9 cellular contexts compared by ENCODE assay signal in genomic region chr11:94473177-94473799, GRCh38. TPM values are rescaled to one million over a fixed set of nuclear protein-coding genes. Genes with fewer than 3 reads are reported as not detected.
A peak's percentile ranks its signal among the peaks of the same experiment; 100 is the strongest.
DNase-seq lines count a peak whose midpoint lies in the region; ATAC-seq and TF ChIP-seq lines count a peak whose summit lies in the region.
"Had no signal": no experiment of that assay in that cellular context is flagged by ENCODE, and none has a peak within 500 bp of the region (broad histone marks: within the 10 kb centered on the region; RNA-seq: fewer than 3 reads in every experiment).

No MANE protein-coding gene starts in this region.

- H3K4me1 ChIP-seq in heart right ventricle, result peaks cover 0 to 15% (median 0%) of the 10 kb centered on the region in 9 donors

- intact Hi-C loops in Right ventricle myocardium superior (cut with DNase I) (no loop called here), heart right ventricle (cut with DNase I) (no loop called here)

- H3K4me1 Mint-ChIP-seq in progenitor cell of endocrine pancreas (ENCODE audit: low read depth), result peaks cover 10% of the 10 kb centered on the region
- H3K4me1 Mint-ChIP-seq: nephron had no signal

- peak overlapping the region in 1 of 10 donors; percentile 5 for H3K27ac ChIP-seq in heart right ventricle

- peak; percentile 46 for DNase-seq in GM10266 (ENCODE audit: extremely low spot score)
- peak; percentile 80 for DNase-seq in astrocyte of the hippocampus (ENCODE audit: low read depth, low spot score)
- DNase-seq in progenitor cell of endocrine pancreas (ENCODE audit: low spot score, unreplicated experiment), result no peak
- DNase-seq in kidney glomerular epithelial cell (lab: John Stamatoyannopoulos, UW), result no peak
- no peak for DNase-seq in Right ventricle myocardium superior
- DNase-seq in heart right ventricle, result no peak

- no peaks in the 10 kb centered on the region for H3K27me3 Mint-ChIP-seq in progenitor cell of endocrine pancreas

- H3K36me3 ChIP-seq in heart right ventricle, result peaks cover 0 to 96% (median 13%) of the 10 kb centered on the region in 9 donors

- H3K4me3 ChIP-seq in heart right ventricle, result no peak overlapping the region

- no peaks in the 10 kb centered on the region for H3K27me3 ChIP-seq in heart right ventricle

- TF ChIP-seq CTCF in GM10266 (IDR thresholded peaks at IDR 0.05; ENCODE audit: control insufficient read depth, insufficient read depth, low read depth, missing control alignments), result no peak
- no peak for TF ChIP-seq CTCF in progenitor cell of endocrine pancreas (IDR thresholded peaks at IDR 0.05; ENCODE audit: unreplicated experiment)
- no peak for TF ChIP-seq CTCF in heart right ventricle (IDR thresholded peaks at IDR 0.05)

- ATAC-seq in GM21423 (IDR thresholded peaks at IDR 0.05; ENCODE audit: unreplicated experiment) (peak; percentile 80), HG03558 (IDR thresholded peaks at IDR 0.05; ENCODE audit: extremely low read depth, unreplicated experiment) (peak; percentile 69), Right ventricle myocardium superior (ENCODE audit: poor library complexity) (no peak), heart right ventricle (no peak)

- WGBS in heart right ventricle, 2 donors, result 98 to 100% methylated on average over 1 of the region's 1 CpG

- H3K9me3 ChIP-seq in heart right ventricle, result no peaks in the 10 kb centered on the region

- H3K36me3 Mint-ChIP-seq in progenitor cell of endocrine pancreas (ENCODE audit: insufficient read depth), result peaks cover 7% of the 10 kb centered on the region

- no peaks in the 10 kb centered on the region for H3K9me3 Mint-ChIP-seq in progenitor cell of endocrine pancreas (ENCODE audit: low read depth)
- H3K9me3 Mint-ChIP-seq: nephron had no signal

- H3K27ac Mint-ChIP-seq in progenitor cell of endocrine pancreas, result no peak overlapping the region
- H3K27ac Mint-ChIP-seq: nephron had no signal

- H3K4me3 Mint-ChIP-seq in progenitor cell of endocrine pancreas (ENCODE audit: low read depth), result no peak overlapping the region
- H3K4me3 Mint-ChIP-seq: nephron had no signal

RNA-seq across cellular contexts. Expression of gene MRE11, which starts 20.4 kb away (rescaled TPM):
- total RNA-seq in progenitor cell of endocrine pancreas (35.1 and 42.6 TPM in 2 replicates), Right ventricle myocardium superior (6.4 TPM), heart right ventricle (10 to 100 TPM in 1 of 10 donors, 1 to 10 TPM in 9; 6.4 to 11.2 (median 8.2) TPM)
- polyA plus RNA-seq in heart right ventricle, result 1 to 10 TPM; 3.3 to 3.9 TPM

RNA-seq across cellular contexts. Expression of gene ANKRD49, which starts 20.5 kb away (rescaled TPM):
- 17.6 and 23.0 TPM in 2 replicates for total RNA-seq in progenitor cell of endocrine pancreas
- 4.6 TPM for total RNA-seq in Right ventricle myocardium superior
- total RNA-seq in heart right ventricle, result 1 to 10 TPM; 1.9 to 8.0 (median 4.7) TPM
- 10 to 100 TPM in 1 of 2 donors, 1 to 10 TPM in 1; 7.8 to 12.8 TPM for polyA plus RNA-seq in heart right ventricle

RNA-seq across cellular contexts. Expression of gene C11orf97, which starts 39.0 kb away (rescaled TPM):
- total RNA-seq in progenitor cell of endocrine pancreas, result not detected in 2 replicates
- total RNA-seq in Right ventricle myocardium superior, result not detected
- not detected for total RNA-seq in heart right ventricle
- polyA plus RNA-seq in heart right ventricle, result not detected

Comparison
In these comparisons a context has a peak if more than half of its experiments do, and no peak if none do; other contexts are left out.
1. DNase-seq: peak in GM10266 (single experiment) and astrocyte of the hippocampus (single experiment); none in progenitor cell of endocrine pancreas (single experiment), kidney glomerular epithelial cell (single experiment), Right ventricle myocardium superior (single experiment) and heart right ventricle (0 of 2).
2. ATAC-seq: peak in GM21423 (single experiment) and HG03558 (single experiment); none in Right ventricle myocardium superior (single experiment) and heart right ventricle (0 of 8).